In the genomic region with DNA sequence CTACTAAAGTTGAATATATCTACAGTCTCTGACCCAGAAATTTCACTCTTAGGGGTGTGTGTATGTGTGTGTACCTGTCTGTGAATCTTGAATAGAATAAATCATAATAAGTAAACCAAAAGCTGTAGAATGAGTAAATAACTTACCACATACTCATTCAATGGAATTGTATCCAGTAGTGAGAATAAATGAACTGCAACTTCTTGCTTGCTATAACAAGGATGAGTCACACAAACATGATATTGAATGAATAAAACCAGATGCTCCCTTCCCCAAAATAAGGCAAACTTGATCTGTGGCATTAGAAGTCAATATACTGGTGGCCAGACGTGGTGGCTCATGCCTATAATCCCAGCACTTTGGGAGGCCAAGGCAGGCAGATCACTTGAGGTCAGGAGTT, we compare ENCODE assay signal across 20 cellular contexts.
"Had no signal": no experiment of that assay in that cellular context is flagged by ENCODE, and none has a peak within 500 bp of the region (broad histone marks: within the 10 kb centered on the region; RNA-seq: fewer than 3 reads in every experiment).

No MANE protein-coding gene starts in this region.

- H3K9ac ChIP-seq: neural progenitor cell had no signal

- H3K9me3 Mint-ChIP-seq: T-helper 2 cell treated with Interferon-gamma antibody and Interleukin-4, amounts not matched to agents 5 μg/mL and 100 μg/mL, for 36 hours had no signal

- H3K4me3 ChIP-seq: coronary artery, esophagus squamous epithelium, heart right ventricle, neural progenitor cell, smooth muscle cell, tibial artery had no signal

- H3K27ac ChIP-seq: brain microvascular endothelial cell, coronary artery, esophagus squamous epithelium, heart right ventricle, neural progenitor cell, tibial artery had no signal

- H3K36me3 ChIP-seq: brain microvascular endothelial cell, esophagus squamous epithelium, heart right ventricle, neural progenitor cell, tibial artery had no signal

- H3K4me1 ChIP-seq: esophagus squamous epithelium, neural progenitor cell, tibial artery had no signal

- H3K4me1 Mint-ChIP-seq: activated naive CD8-positive, alpha-beta T cell treated with anti-CD3 and anti-CD28 coated beads, Interleukin-2, amount 10 ng/mL, durations not matched to agents 7 days and 5 days; immature natural killer cell; stimulated activated effector memory CD8-positive, alpha-beta T cell treated with anti-CD3 and anti-CD28 coated beads, Interleukin-12 subunit alpha, Interleukin-12 subunit beta, amount 100 ng/mL, for 72 hours had no signal

- H3K4me3 Mint-ChIP-seq: activated CD4-positive, alpha-beta T cell treated with anti-CD3 and anti-CD28 coated beads for 36 hours; activated naive CD8-positive, alpha-beta T cell treated with anti-CD3 and anti-CD28 coated beads, Interleukin-2, amount 10 ng/mL, durations not matched to agents 7 days and 5 days; immature natural killer cell; naive thymus-derived CD4-positive, alpha-beta T cell; neural progenitor cell; stimulated activated effector memory CD8-positive, alpha-beta T cell treated with anti-CD3 and anti-CD28 coated beads, Interleukin-12 subunit alpha, Interleukin-12 subunit beta, amount 100 ng/mL, for 72 hours; T-helper 2 cell treated with Interferon-gamma antibody and Interleukin-4, amounts not matched to agents 5 μg/mL and 100 μg/mL, for 36 hours; WTC11 had no signal

- H3K9me3 ChIP-seq: esophagus squamous epithelium, heart right ventricle, tibial artery had no signal

- H3K27ac Mint-ChIP-seq: activated CD4-positive, alpha-beta T cell treated with anti-CD3 and anti-CD28 coated beads for 36 hours; activated naive CD8-positive, alpha-beta T cell treated with anti-CD3 and anti-CD28 coated beads, Interleukin-2, amount 10 ng/mL, durations not matched to agents 7 days and 5 days; immature natural killer cell; naive thymus-derived CD4-positive, alpha-beta T cell; neural progenitor cell; stimulated activated effector memory CD8-positive, alpha-beta T cell treated with anti-CD3 and anti-CD28 coated beads, Interleukin-12 subunit alpha, Interleukin-12 subunit beta, amount 100 ng/mL, for 72 hours; T-helper 2 cell treated with Interferon-gamma antibody and Interleukin-4, amounts not matched to agents 5 μg/mL and 100 μg/mL, for 36 hours; WTC11 had no signal

- H3K27me3 Mint-ChIP-seq: activated naive CD8-positive, alpha-beta T cell treated with anti-CD3 and anti-CD28 coated beads, Interleukin-2, amount 10 ng/mL, durations not matched to agents 7 days and 5 days; naive thymus-derived CD4-positive, alpha-beta T cell had no signal

- ATAC-seq: activated CD4-positive, alpha-beta T cell treated with anti-CD3 and anti-CD28 coated beads for 36 hours; heart right ventricle; naive thymus-derived CD4-positive, alpha-beta T cell; sciatic nerve; stimulated activated effector memory CD8-positive, alpha-beta T cell treated with anti-CD3 and anti-CD28 coated beads, Interleukin-12 subunit alpha, Interleukin-12 subunit beta, amount 100 ng/mL, for 72 hours; WTC11 had no signal

- H3K36me3 Mint-ChIP-seq: activated naive CD8-positive, alpha-beta T cell treated with anti-CD3 and anti-CD28 coated beads, Interleukin-2, amount 10 ng/mL, durations not matched to agents 7 days and 5 days; immature natural killer cell; naive thymus-derived CD4-positive, alpha-beta T cell; neural progenitor cell; stimulated activated effector memory CD8-positive, alpha-beta T cell treated with anti-CD3 and anti-CD28 coated beads, Interleukin-12 subunit alpha, Interleukin-12 subunit beta, amount 100 ng/mL, for 72 hours had no signal

- H3K4me2 ChIP-seq: neural progenitor cell, smooth muscle cell had no signal

- DNase-seq: activated CD4-positive, alpha-beta T cell treated with anti-CD3 and anti-CD28 coated beads for 36 hours; activated CD4-positive, alpha-beta T cell treated with anti-CD3 and anti-CD28 coated beads, Interleukin-2, amount 50 U/mL, for 48 hours; activated gamma-delta T cell treated with Interleukin-2 at 50 U/mL for 16 hours; activated naive CD8-positive, alpha-beta T cell treated with anti-CD3 and anti-CD28 coated beads, Interleukin-2, amount 10 ng/mL, durations not matched to agents 7 days and 5 days; brain microvascular endothelial cell; effector CD8-positive, alpha-beta T cell; esophagus squamous epithelium; heart right ventricle; immature natural killer cell; mesendoderm; naive thymus-derived CD4-positive, alpha-beta T cell; stimulated activated CD4-positive, alpha-beta T cell treated with anti-CD3 and anti-CD28 coated beads, Interleukin-4, amount 100 ng/mL, for 24 hours; tibial artery had no signal

- H2AFZ ChIP-seq: neural progenitor cell had no signal

- H3K27me3 ChIP-seq: brain microvascular endothelial cell, esophagus squamous epithelium, heart right ventricle, neural progenitor cell, tibial artery had no signal
